In genomic region chr3:45974686-45975085, GRCh38 we compare ENCODE assay signal across 16 cellular contexts. TPM values are rescaled to one million over a fixed set of nuclear protein-coding genes. Genes with fewer than 3 reads are reported as not detected.
DNase-seq lines count a peak whose midpoint lies in the region; ATAC-seq and TF ChIP-seq lines count a peak whose summit lies in the region.
"Had no signal": no experiment of that assay in that cellular context is flagged by ENCODE, and none has a peak within 500 bp of the region (broad histone marks: within the 10 kb centered on the region; RNA-seq: fewer than 3 reads in every experiment).

No MANE protein-coding gene starts in this region.

- H3K36me3 ChIP-seq in vagina: peaks cover 3 to 40% of the 10 kb centered on the region in 2 donors

- TF ChIP-seq CTCF in VCaP (conservative IDR thresholded peaks at IDR 0.05) (no peak), vagina (IDR thresholded peaks at IDR 0.05) (no peak), glutamatergic neuron (IDR thresholded peaks at IDR 0.05; ENCODE audit: partially characterized antibody, unreplicated experiment) (no peak)

- POLR2A ChIA-PET in activated naive CD8-positive, alpha-beta T cell treated with anti-CD3 and anti-CD28 coated beads, Interleukin-2, amount 10 ng/mL, durations not matched to agents 7 days and 5 days (lab: Charles Lee): interaction anchor here (1.0 to 12.9 kb wide), 2 partner anchors 9 to 19 kb away, joined by 4 to 85 read pairs; partner anchors contain the start of gene FYCO1
- POLR2A ChIA-PET in activated CD4-positive, alpha-beta T cell treated with anti-CD3 and anti-CD28 coated beads, Interleukin-2, amount 10 ng/mL, durations not matched to agents 7 days and 5 days (lab: Charles Lee): interaction anchor here (1.0 kb wide), 1 partner anchor 10 kb away, joined by 3 read pairs; no protein-coding TSS in a partner anchor

- H3K27me3 ChIP-seq in vagina: no peaks in the 10 kb centered on the region

- H3K4me1 Mint-ChIP-seq in activated naive CD8-positive, alpha-beta T cell treated with anti-CD3 and anti-CD28 coated beads, Interleukin-2, amount 10 ng/mL, durations not matched to agents 7 days and 5 days: peaks cover 83% of the 10 kb centered on the region
- H3K4me1 Mint-ChIP-seq in activated naive CD8-positive, alpha-beta T cell treated with anti-CD3 and anti-CD28 coated beads, Interleukin-2, amount 50 U/mL, for 24 hours: peaks cover 66% of the 10 kb centered on the region
- no peaks in the 10 kb centered on the region for H3K4me1 Mint-ChIP-seq in glutamatergic neuron (ENCODE audit: low read depth, unreplicated experiment)
- H3K4me1 Mint-ChIP-seq in activated CD4-positive, alpha-beta T cell treated with anti-CD3 and anti-CD28 coated beads, Interleukin-2, amount 10 ng/mL, durations not matched to agents 7 days and 5 days: peaks cover 81% of the 10 kb centered on the region

- H3K9me3 ChIP-seq in vagina: no peaks in the 10 kb centered on the region
- H3K9me3 ChIP-seq: HAP-1 had no signal

- H3K27ac ChIP-seq in VCaP (peak overlapping the region; percentile 92), vagina (peak overlapping the region; percentile 32)
- H3K27ac ChIP-seq: PC-9 had no signal

- DNase-seq in activated naive CD8-positive, alpha-beta T cell treated with anti-CD3 and anti-CD28 coated beads, Interleukin-2, amount 10 ng/mL, durations not matched to agents 7 days and 5 days: no peak
- no peak for DNase-seq in activated naive CD8-positive, alpha-beta T cell treated with anti-CD3 and anti-CD28 coated beads, Interleukin-2, amount 50 U/mL, for 24 hours
- no peak for DNase-seq in vagina (ENCODE audit: extremely low spot score in 2 of 2)
- no peak for DNase-seq in activated CD4-positive, alpha-beta T cell treated with anti-CD3 and anti-CD28 coated beads, Interleukin-2, amount 50 U/mL, for 1 hour
- no peak for DNase-seq in glutamatergic neuron
- no peak for DNase-seq in activated CD4-positive, alpha-beta T cell treated with anti-CD3 and anti-CD28 coated beads, Interleukin-2, amount 10 ng/mL, durations not matched to agents 7 days and 5 days
- DNase-seq: Kasumi-1, NCI-H1105 treated with DMSO at 0.1 percent for 48 hours, NCI-H187, NCI-H446, NCI-H748 treated with DMSO at 0.1 percent for 48 hours, PC-9 had no signal

- CTCF ChIA-PET in activated CD4-positive, alpha-beta T cell treated with anti-CD3 and anti-CD28 coated beads, Interleukin-2, amount 10 ng/mL, durations not matched to agents 7 days and 5 days (lab: Charles Lee): interaction anchor here (1.6 to 3.2 kb wide), 4 partner anchors 10 to 104 kb away, joined by 4 to 14 read pairs (median 6); partner anchors contain the start of gene FYCO1

- TF ChIP-seq POLR2A in vagina (IDR thresholded peaks at IDR 0.05): no peak

- peaks cover 50% of the 10 kb centered on the region for H3K4me1 ChIP-seq in vagina
- H3K4me1 ChIP-seq: HAP-1 had no signal

- intact Hi-C loops in vagina (cut with DNase I): no loop called here

- no peak for ATAC-seq in activated naive CD8-positive, alpha-beta T cell treated with anti-CD3 and anti-CD28 coated beads, Interleukin-2, amount 10 ng/mL, durations not matched to agents 7 days and 5 days (ENCODE audit: low read depth)
- no peak for ATAC-seq in activated naive CD8-positive, alpha-beta T cell treated with anti-CD3 and anti-CD28 coated beads, Interleukin-2, amount 50 U/mL, for 24 hours
- ATAC-seq in esophagus mucosa: peak; percentile 34

- H3K4me3 ChIP-seq in vagina: no peak overlapping the region
- H3K4me3 ChIP-seq: HAP-1, PC-9 had no signal

- H3K4me3 Mint-ChIP-seq in activated naive CD8-positive, alpha-beta T cell treated with anti-CD3 and anti-CD28 coated beads, Interleukin-2, amount 10 ng/mL, durations not matched to agents 7 days and 5 days: no peak overlapping the region
- no peak overlapping the region for H3K4me3 Mint-ChIP-seq in activated naive CD8-positive, alpha-beta T cell treated with anti-CD3 and anti-CD28 coated beads, Interleukin-2, amount 50 U/mL, for 24 hours
- no peak overlapping the region for H3K4me3 Mint-ChIP-seq in glutamatergic neuron (ENCODE audit: unreplicated experiment)
- H3K4me3 Mint-ChIP-seq in activated CD4-positive, alpha-beta T cell treated with anti-CD3 and anti-CD28 coated beads, Interleukin-2, amount 10 ng/mL, durations not matched to agents 7 days and 5 days: no peak overlapping the region

- H3K9me3 Mint-ChIP-seq in activated naive CD8-positive, alpha-beta T cell treated with anti-CD3 and anti-CD28 coated beads, Interleukin-2, amount 10 ng/mL, durations not matched to agents 7 days and 5 days: no peaks in the 10 kb centered on the region
- no peaks in the 10 kb centered on the region for H3K9me3 Mint-ChIP-seq in activated naive CD8-positive, alpha-beta T cell treated with anti-CD3 and anti-CD28 coated beads, Interleukin-2, amount 50 U/mL, for 24 hours
- no peaks in the 10 kb centered on the region for H3K9me3 Mint-ChIP-seq in glutamatergic neuron (ENCODE audit: unreplicated experiment)
- peaks cover 2% of the 10 kb centered on the region for H3K9me3 Mint-ChIP-seq in activated CD4-positive, alpha-beta T cell treated with anti-CD3 and anti-CD28 coated beads, Interleukin-2, amount 10 ng/mL, durations not matched to agents 7 days and 5 days

- H3K27ac Mint-ChIP-seq in activated naive CD8-positive, alpha-beta T cell treated with anti-CD3 and anti-CD28 coated beads, Interleukin-2, amount 10 ng/mL, durations not matched to agents 7 days and 5 days: peak overlapping the region; percentile 75
- no peak overlapping the region for H3K27ac Mint-ChIP-seq in activated naive CD8-positive, alpha-beta T cell treated with anti-CD3 and anti-CD28 coated beads, Interleukin-2, amount 50 U/mL, for 24 hours
- no peak overlapping the region for H3K27ac Mint-ChIP-seq in glutamatergic neuron (ENCODE audit: unreplicated experiment)
- H3K27ac Mint-ChIP-seq in activated CD4-positive, alpha-beta T cell treated with anti-CD3 and anti-CD28 coated beads, Interleukin-2, amount 10 ng/mL, durations not matched to agents 7 days and 5 days: no peak overlapping the region

- H3K36me3 Mint-ChIP-seq in activated naive CD8-positive, alpha-beta T cell treated with anti-CD3 and anti-CD28 coated beads, Interleukin-2, amount 10 ng/mL, durations not matched to agents 7 days and 5 days: peaks cover 69% of the 10 kb centered on the region
- peaks cover 62% of the 10 kb centered on the region for H3K36me3 Mint-ChIP-seq in activated naive CD8-positive, alpha-beta T cell treated with anti-CD3 and anti-CD28 coated beads, Interleukin-2, amount 50 U/mL, for 24 hours (ENCODE audit: low read depth)
- H3K36me3 Mint-ChIP-seq in glutamatergic neuron (ENCODE audit: unreplicated experiment): no peaks in the 10 kb centered on the region
- H3K36me3 Mint-ChIP-seq in activated CD4-positive, alpha-beta T cell treated with anti-CD3 and anti-CD28 coated beads, Interleukin-2, amount 10 ng/mL, durations not matched to agents 7 days and 5 days (ENCODE audit: low read depth): peaks cover 85% of the 10 kb centered on the region

- H3K27me3 Mint-ChIP-seq in activated naive CD8-positive, alpha-beta T cell treated with anti-CD3 and anti-CD28 coated beads, Interleukin-2, amount 10 ng/mL, durations not matched to agents 7 days and 5 days: no peaks in the 10 kb centered on the region
- no peaks in the 10 kb centered on the region for H3K27me3 Mint-ChIP-seq in activated naive CD8-positive, alpha-beta T cell treated with anti-CD3 and anti-CD28 coated beads, Interleukin-2, amount 50 U/mL, for 24 hours
- H3K27me3 Mint-ChIP-seq in glutamatergic neuron (ENCODE audit: unreplicated experiment): peaks cover 4% of the 10 kb centered on the region
- no peaks in the 10 kb centered on the region for H3K27me3 Mint-ChIP-seq in activated CD4-positive, alpha-beta T cell treated with anti-CD3 and anti-CD28 coated beads, Interleukin-2, amount 10 ng/mL, durations not matched to agents 7 days and 5 days

RNA-seq across cellular contexts. Expression of gene FYCO1, which starts 20.9 kb away (rescaled TPM):
- total RNA-seq in activated naive CD8-positive, alpha-beta T cell treated with anti-CD3 and anti-CD28 coated beads, Interleukin-2, amount 10 ng/mL, durations not matched to agents 7 days and 5 days: 10 to 100 TPM; 37.9 to 39.1 TPM
- 18.5 TPM for total RNA-seq in esophagus mucosa
- total RNA-seq in vagina: 45.7 TPM
- 3.8 TPM for total RNA-seq in glutamatergic neuron (ENCODE audit: unreplicated experiment)
- 10 to 100 TPM; 15.1 to 15.7 TPM for total RNA-seq in activated CD4-positive, alpha-beta T cell treated with anti-CD3 and anti-CD28 coated beads, Interleukin-2, amount 10 ng/mL, durations not matched to agents 7 days and 5 days

RNA-seq across cellular contexts. Expression of gene CXCR6, which starts 31.4 kb away (rescaled TPM):
- total RNA-seq in activated naive CD8-positive, alpha-beta T cell treated with anti-CD3 and anti-CD28 coated beads, Interleukin-2, amount 10 ng/mL, durations not matched to agents 7 days and 5 days: 10 to 100 TPM; 12.4 to 13.5 TPM
- total RNA-seq in esophagus mucosa (0.28 TPM), vagina (9.6 TPM), glutamatergic neuron (ENCODE audit: unreplicated experiment) (not detected)
- 10 to 100 TPM; 17.6 to 18.0 TPM for total RNA-seq in activated CD4-positive, alpha-beta T cell treated with anti-CD3 and anti-CD28 coated beads, Interleukin-2, amount 10 ng/mL, durations not matched to agents 7 days and 5 days
- total RNA-seq: A673 had no signal

RNA-seq across cellular contexts. Expression of gene XCR1, which starts 52.6 kb away (rescaled TPM):
- not detected for total RNA-seq in activated naive CD8-positive, alpha-beta T cell treated with anti-CD3 and anti-CD28 coated beads, Interleukin-2, amount 10 ng/mL, durations not matched to agents 7 days and 5 days
- total RNA-seq in esophagus mucosa (0.04 TPM), vagina (not detected), glutamatergic neuron (ENCODE audit: unreplicated experiment) (not detected)
- not detected for total RNA-seq in activated CD4-positive, alpha-beta T cell treated with anti-CD3 and anti-CD28 coated beads, Interleukin-2, amount 10 ng/mL, durations not matched to agents 7 days and 5 days
- total RNA-seq: A673 had no signal
